ENCODE assay signal across 31 cellular contexts in genomic region chr20:62344782-62345181, GRCh38. TPM values are rescaled to one million over a fixed set of nuclear protein-coding genes. Genes with fewer than 3 reads are reported as not detected.
DNase-seq lines count a peak whose midpoint lies in the region; ATAC-seq, FAIRE-seq and TF ChIP-seq lines count a peak whose summit lies in the region.
"Had no signal": no experiment of that assay in that cellular context is flagged by ENCODE, and none has a peak within 500 bp of the region (broad histone marks: within the 10 kb centered on the region; RNA-seq: fewer than 3 reads in every experiment).

No MANE protein-coding gene starts in this region.

- H2AFZ ChIP-seq in IMR-90 (replicated peaks; ENCODE audit: low read length, poor library complexity) (no peak overlapping the region), astrocyte (ENCODE audit: low read depth, low read length) (no peak overlapping the region)

- H2AK9ac ChIP-seq in IMR-90 (replicated peaks; ENCODE audit: low read depth, low read length, poor library complexity) = no peak overlapping the region

- H3K27me3 ChIP-seq in IMR-90 (ENCODE audit: control insufficient read depth, insufficient read depth, low read length) = no peaks in the 10 kb centered on the region
- H3K27me3 ChIP-seq in astrocyte (ENCODE audit: insufficient read depth, low read length) = no peaks in the 10 kb centered on the region
- H3K27me3 ChIP-seq in CD8-positive, alpha-beta T cell (ENCODE audit: insufficient read depth, low read length) = no peaks in the 10 kb centered on the region
- H3K27me3 ChIP-seq: foreskin keratinocyte, left lung had no signal

- H2BK15ac ChIP-seq in IMR-90 (ENCODE audit: low read depth, low read length) = no peak overlapping the region

- TF ChIP-seq CTCF in Calu3 (IDR thresholded peaks at IDR 0.05; ENCODE audit: unreplicated experiment) (no peak), IMR-90 (conservative IDR thresholded peaks at IDR 0.05; ENCODE audit: low read depth, low read length) (no peak), astrocyte (IDR thresholded peaks at IDR 0.05; ENCODE audit: insufficient read depth, low read depth, low read length) (no peak)
- TF ChIP-seq CTCF in CD8-positive, alpha-beta T cell (IDR thresholded peaks at IDR 0.05) = no peak

- H2BK5ac ChIP-seq in IMR-90 (ENCODE audit: low read depth, low read length, poor library complexity, severe bottlenecking) = no peak overlapping the region

- H2BK20ac ChIP-seq in IMR-90 (ENCODE audit: low read depth, low read length) = no peak overlapping the region

- TF ChIP-seq POLR2A in IMR-90 (IDR thresholded peaks at IDR 0.05; ENCODE audit: low read depth, low read length) = no peak

- BruUV-seq in Calu3 (replicated peaks; lab: Mats Ljungman, UMichigan) = TSS peak; percentile 11
- BruUV-seq in IMR-90 (replicated peaks; lab: Mats Ljungman, UMichigan) = no TSS peak

- H4K8ac ChIP-seq in IMR-90 (ENCODE audit: low read depth in 2 of 2, low read length in 2 of 2) = no peak overlapping the region

- CTCF ChIA-PET in Calu3 (lab: Charles Lee) (no interaction called here), IMR-90 (lab: Yijun Ruan, JAX) (interaction anchor here (0.8 to 1.2 kb wide), 4 partner anchors 12 to 43 kb away, joined by 4 read pairs; no protein-coding TSS in a partner anchor)
- CTCF ChIA-PET in CD8-positive, alpha-beta T cell (lab: Charles Lee) = no interaction called here

- H3K27me3 Mint-ChIP-seq in Calu3 (ENCODE audit: unreplicated experiment) (no peaks in the 10 kb centered on the region), astrocyte (ENCODE audit: low read depth, unreplicated experiment) (no peaks in the 10 kb centered on the region)
- peaks cover 3% of the 10 kb centered on the region for H3K27me3 Mint-ChIP-seq in CD8-positive, alpha-beta T cell (ENCODE audit: low read depth)
- H3K27me3 Mint-ChIP-seq: activated B cell treated with CpG ODN at 0.5 μM for 24 hours had no signal

- dilution Hi-C loops in IMR-90 (cut with HindIII; ENCODE audit: low sequenced_read_pairs, unreplicated experiment) = no loop called here

- H3K23ac ChIP-seq in IMR-90 (ENCODE audit: low read depth, low read length) = no peak overlapping the region

- DNase-seq in Calu3 (no peak), IMR-90 (peak; percentile 91), astrocyte (ENCODE audit: low read depth) (peak; percentile 41), renal cortical epithelial cell (ENCODE audit: low read depth) (peak; percentile 40), NCI-H1417 treated with DMSO at 0.1 percent for 48 hours (lab: John Stamatoyannopoulos, UW) (no peak)
- no peak for DNase-seq in CD8-positive, alpha-beta T cell
- DNase-seq: activated B cell treated with CpG ODN at 0.5 μM for 24 hours; activated naive CD4-positive, alpha-beta T cell; activated T-cell treated with anti-CD3 and anti-CD28 coated beads, Interleukin-2, amount 50 U/mL, for 72 hours; CD4-positive, alpha-beta T cell; DMS153; effector CD8-positive, alpha-beta T cell; foreskin keratinocyte; KG1; natural killer cell; NCI-H1694 treated with DMSO at 0.1 percent for 48 hours; NCI-H524 treated with DMSO at 0.1 percent for 48 hours; NK-92 treated with Interleukin-12 subunit alpha and Interleukin-12 subunit beta, amount 100 ng/mL, for 24 hours; occipital lobe; small intestine had no signal

- H3K4me3 Mint-ChIP-seq in Calu3 (ENCODE audit: low read depth, unreplicated experiment) (no peak overlapping the region), astrocyte (ENCODE audit: unreplicated experiment) (no peak overlapping the region)
- no peak overlapping the region for H3K4me3 Mint-ChIP-seq in CD8-positive, alpha-beta T cell
- H3K4me3 Mint-ChIP-seq: activated B cell treated with CpG ODN at 0.5 μM for 24 hours; activated T-cell treated with anti-CD3 and anti-CD28 coated beads, Interleukin-2, amount 50 U/mL, for 72 hours; CD4-positive, alpha-beta T cell; mesothelial cell of epicardium; natural killer cell; stimulated activated naive CD8-positive, alpha-beta T cell treated with anti-CD3 and anti-CD28 coated beads, Interleukin-15, Interleukin-2, amounts not matched to agents 100 ng/mL and 50 ng/mL, for 24 hours had no signal

- no peaks in the 10 kb centered on the region for H3K79me2 ChIP-seq in astrocyte (ENCODE audit: insufficient read depth, low read length)

- no peak overlapping the region for H3K4me2 ChIP-seq in IMR-90 (ENCODE audit: low read depth, low read length)
- no peak overlapping the region for H3K4me2 ChIP-seq in astrocyte (ENCODE audit: low read length)

- no peak overlapping the region for H2BK120ac ChIP-seq in IMR-90 (ENCODE audit: low read depth, low read length)

- 69% methylated on average over 6 of the region's 10 CpGs; no CpG with 5 or more reads in 1 of the 2 experiments for WGBS in IMR-90 (ENCODE audit: extremely low coverage in 2 of 2, insufficient read length in 1 of 2), 2 experiments

- peaks cover 17% of the 10 kb centered on the region for H3K4me1 Mint-ChIP-seq in Calu3 (ENCODE audit: low read depth, unreplicated experiment)
- peaks cover 1% of the 10 kb centered on the region for H3K4me1 Mint-ChIP-seq in astrocyte (ENCODE audit: low read depth, unreplicated experiment)
- H3K4me1 Mint-ChIP-seq in CD8-positive, alpha-beta T cell (ENCODE audit: low read depth) = no peaks in the 10 kb centered on the region
- H3K4me1 Mint-ChIP-seq: mesothelial cell of epicardium, natural killer cell had no signal

- peaks cover 2% of the 10 kb centered on the region for H3K9me3 ChIP-seq in IMR-90 (ENCODE audit: control insufficient read depth, insufficient read depth, low read length)
- H3K9me3 ChIP-seq in astrocyte (ENCODE audit: insufficient read depth, low read depth, low read length) = no peaks in the 10 kb centered on the region
- no peaks in the 10 kb centered on the region for H3K9me3 ChIP-seq in CD8-positive, alpha-beta T cell (ENCODE audit: low read length)
- H3K9me3 ChIP-seq: left lung, thoracic aorta had no signal

- H3K14ac ChIP-seq in IMR-90 (replicated peaks; ENCODE audit: low read depth, low read length) = no peak overlapping the region

- H4K5ac ChIP-seq in IMR-90 (ENCODE audit: low read depth, low read length) = no peak overlapping the region

- H3K9ac ChIP-seq in IMR-90 (ENCODE audit: low read depth, low read length) (no peak overlapping the region), astrocyte (ENCODE audit: low read length) (no peak overlapping the region)

- no peak for TF ChIP-seq RAD21 in IMR-90 (IDR thresholded peaks at IDR 0.05; ENCODE audit: low read length)

- H3K9me1 ChIP-seq in IMR-90 (ENCODE audit: insufficient read depth, low read length) = peaks cover 2% of the 10 kb centered on the region; the same call in 1 of the 2 replicates

- no peak overlapping the region for H4K91ac ChIP-seq in IMR-90 (ENCODE audit: insufficient read depth, low read depth, low read length)

- H3K4me1 ChIP-seq in IMR-90 (ENCODE audit: control insufficient read depth, insufficient read depth, low read length) (no peaks in the 10 kb centered on the region; the same call in 1 of the 2 replicates), astrocyte (ENCODE audit: insufficient read depth, low read length) (peaks cover under 1% of the 10 kb centered on the region)
- no peaks in the 10 kb centered on the region for H3K4me1 ChIP-seq in CD8-positive, alpha-beta T cell (ENCODE audit: insufficient read depth, low read length)
- H3K4me1 ChIP-seq: foreskin keratinocyte, left lung had no signal

- no peak overlapping the region for H2AK5ac ChIP-seq in IMR-90 (ENCODE audit: low read depth, low read length)

- no peaks in the 10 kb centered on the region for H3K79me1 ChIP-seq in IMR-90 (ENCODE audit: low read depth in 1 of 2, low read length in 2 of 2)

- H3K27ac ChIP-seq in IMR-90 (ENCODE audit: insufficient read depth, low read length) (no peak overlapping the region), astrocyte (ENCODE audit: low read depth, low read length) (no peak overlapping the region)
- no peak overlapping the region for H3K27ac ChIP-seq in CD8-positive, alpha-beta T cell (ENCODE audit: low read depth, low read length)
- H3K27ac ChIP-seq: epithelial cell of prostate, foreskin keratinocyte, left lung, thoracic aorta had no signal

- no peak overlapping the region for H3K4me3 ChIP-seq in IMR-90 (ENCODE audit: insufficient read depth, low read depth, low read length)
- no peak overlapping the region for H3K4me3 ChIP-seq in astrocyte (ENCODE audit: insufficient read depth, low read depth, low read length)
- H3K4me3 ChIP-seq in CD8-positive, alpha-beta T cell (ENCODE audit: low read depth, low read length) = no peak overlapping the region
- H3K4me3 ChIP-seq: left lung, thoracic aorta had no signal

- H4K20me1 ChIP-seq in IMR-90 (ENCODE audit: insufficient read depth, low read length) (no peaks in the 10 kb centered on the region), astrocyte (ENCODE audit: insufficient read depth, low read length) (no peaks in the 10 kb centered on the region)

- POLR2A ChIA-PET in IMR-90 (lab: Charles Lee; ENCODE audit: unreplicated experiment) = no interaction called here
- POLR2A ChIA-PET in CD8-positive, alpha-beta T cell (lab: Charles Lee) = no interaction called here

- ATAC-seq in IMR-90 (ENCODE audit: low read depth) (peak; percentile 99), HG03045 (IDR thresholded peaks at IDR 0.05; ENCODE audit: unreplicated experiment) (no peak), GM18867 (IDR thresholded peaks at IDR 0.05; ENCODE audit: unreplicated experiment) (no peak)
- no peak for ATAC-seq in CD8-positive, alpha-beta T cell
- ATAC-seq: activated T-cell treated with anti-CD3 and anti-CD28 coated beads, Interleukin-2, amount 50 U/mL, for 72 hours; foreskin keratinocyte; left lung; natural killer cell had no signal

- no peak for FAIRE-seq in astrocyte (lab: Jason Lieb, UNC)
- FAIRE-seq: G401.6, GM19239, H54, HTR-8/SVneo, small intestine had no signal

- H3K18ac ChIP-seq in IMR-90 (ENCODE audit: low read depth, low read length) = no peak overlapping the region

- intact Hi-C loops in Calu3 (cut with micrococcal nuclease; ENCODE audit: unreplicated experiment) (no loop called here), IMR-90 (cut with micrococcal nuclease) (no loop called here)
- intact Hi-C loops in CD8-positive, alpha-beta T cell (cut with DNase I, micrococcal nuclease) = no loop called here

- H3K27ac Mint-ChIP-seq in Calu3 (ENCODE audit: unreplicated experiment) (no peak overlapping the region), astrocyte (ENCODE audit: unreplicated experiment) (no peak overlapping the region)
- H3K27ac Mint-ChIP-seq in CD8-positive, alpha-beta T cell = no peak overlapping the region
- H3K27ac Mint-ChIP-seq: activated B cell treated with CpG ODN at 0.5 μM for 24 hours; activated T-cell treated with anti-CD3 and anti-CD28 coated beads, Interleukin-2, amount 50 U/mL, for 72 hours; CD4-positive, alpha-beta T cell; mesothelial cell of epicardium; natural killer cell; stimulated activated naive CD8-positive, alpha-beta T cell treated with anti-CD3 and anti-CD28 coated beads, Interleukin-15, Interleukin-2, amounts not matched to agents 100 ng/mL and 50 ng/mL, for 24 hours had no signal

- H3K36me3 ChIP-seq in IMR-90 (ENCODE audit: control insufficient read depth, insufficient read depth, low read length) (peaks cover 3% of the 10 kb centered on the region; the same call in 1 of the 2 replicates), astrocyte (ENCODE audit: insufficient read depth, low read length) (peaks cover 5% of the 10 kb centered on the region)
- H3K36me3 ChIP-seq in CD8-positive, alpha-beta T cell (ENCODE audit: insufficient read depth, low read length) = no peaks in the 10 kb centered on the region

- H3K4ac ChIP-seq in IMR-90 (ENCODE audit: low read depth, low read length) = no peak overlapping the region

- in situ Hi-C loops in IMR-90 (cut with MboI; ENCODE audit: low sequenced_read_pairs) = no loop called here

- no peak overlapping the region for H3K56ac ChIP-seq in IMR-90 (ENCODE audit: extremely low read depth, insufficient read depth, low read length)

- peaks cover 94% of the 10 kb centered on the region for H3K36me3 Mint-ChIP-seq in Calu3 (ENCODE audit: insufficient read depth, unreplicated experiment)
- H3K36me3 Mint-ChIP-seq in astrocyte (ENCODE audit: low read depth, unreplicated experiment) = peaks cover 38% of the 10 kb centered on the region
- H3K36me3 Mint-ChIP-seq in CD8-positive, alpha-beta T cell = no peaks in the 10 kb centered on the region
- H3K36me3 Mint-ChIP-seq: natural killer cell had no signal

- H3K9me3 Mint-ChIP-seq in Calu3 (ENCODE audit: low read depth, unreplicated experiment) (peaks cover 3% of the 10 kb centered on the region), astrocyte (ENCODE audit: unreplicated experiment) (peaks cover 10% of the 10 kb centered on the region)
- H3K9me3 Mint-ChIP-seq in CD8-positive, alpha-beta T cell = peaks cover 2% of the 10 kb centered on the region

RNA-seq across cellular contexts. Expression of gene LAMA5, which starts 22.3 kb away (rescaled TPM):
- 740 and 763 TPM in 2 replicates for total RNA-seq in Calu3 (2022)
- total RNA-seq in IMR-90 (2012; rRNA removed) = 0.56 and 0.90 TPM in 2 replicates
- 7.3 and 11.4 TPM in 2 replicates for polyA plus RNA-seq in IMR-90 (2012; rRNA removed)
- polyA plus RNA-seq in IMR-90 (2012; cell fraction: cytosol; rRNA removed) = 15.0 and 17.8 TPM in 2 replicates
- 27.9 and 77.8 TPM in 2 replicates for polyA plus RNA-seq in IMR-90 (2012; cell fraction: nucleus; rRNA removed; ENCODE audit: low replicate concordance)
- 285 and 350 TPM in 2 replicates for total RNA-seq in astrocyte
- 58.5 and 299 TPM in 2 replicates for total RNA-seq in renal cortical epithelial cell
- total RNA-seq in CD8-positive, alpha-beta T cell = 1 to 10 TPM in 1 of 2 experiments, under 1 TPM in 1; 0.28 to 1.1 TPM

RNA-seq across cellular contexts. Expression of gene ADRM1, which starts 42.0 kb away (rescaled TPM):
- 222 and 227 TPM in 2 replicates for total RNA-seq in Calu3 (2022)
- total RNA-seq in IMR-90 (2012; rRNA removed) = 96.9 and 103 TPM in 2 replicates
- polyA plus RNA-seq in IMR-90 (2012; rRNA removed) = 149 and 188 TPM in 2 replicates
- 188 and 201 TPM in 2 replicates for polyA plus RNA-seq in IMR-90 (2012; cell fraction: cytosol; rRNA removed)
- polyA plus RNA-seq in IMR-90 (2012; cell fraction: nucleus; rRNA removed; ENCODE audit: low replicate concordance) = 76.7 and 165 TPM in 2 replicates
- 123 and 125 TPM in 2 replicates for total RNA-seq in astrocyte
- total RNA-seq in renal cortical epithelial cell = 85.2 and 144 TPM in 2 replicates
- total RNA-seq in CD8-positive, alpha-beta T cell = 10 to 100 TPM; 52.7 to 52.9 TPM

RNA-seq across cellular contexts. Expression of gene RPS21, which starts 42.1 kb away (rescaled TPM):
- total RNA-seq in Calu3 (2022) (1,920 and 1,936 TPM in 2 replicates), IMR-90 (2012; rRNA removed) (2,710 and 3,846 TPM in 2 replicates), astrocyte (1,126 and 1,251 TPM in 2 replicates), renal cortical epithelial cell (170 and 654 TPM in 2 replicates)
- polyA plus RNA-seq in IMR-90 (2012; rRNA removed) = 4,298 and 4,766 TPM in 2 replicates
- 31,826 and 47,741 TPM in 2 replicates for polyA plus RNA-seq in IMR-90 (2012; cell fraction: cytosol; rRNA removed)
- 3,277 and 3,813 TPM in 2 replicates for polyA plus RNA-seq in IMR-90 (2012; cell fraction: nucleus; rRNA removed; ENCODE audit: low replicate concordance)
- 1,000 to 10,000 TPM; 3,441 to 3,445 TPM for total RNA-seq in CD8-positive, alpha-beta T cell

Comparison
In these comparisons a context has a peak if more than half of its experiments do, and no peak if none do; other contexts are left out.
1. DNase-seq: peak in IMR-90 (single experiment), astrocyte (single experiment) and renal cortical epithelial cell (single experiment); none in Calu3 (single experiment), NCI-H1417 treated with DMSO at 0.1 percent for 48 hours (single experiment) and CD8-positive, alpha-beta T cell (0 of 7).
2. RNA of gene LAMA5, which starts 22.3 kb away (total RNA-seq): 740 to 763 TPM in Calu3, 285 to 350 TPM in astrocyte and 58.5 to 299 TPM in renal cortical epithelial cell; 0.28 to 1.1 TPM in CD8-positive, alpha-beta T cell and 0.56 to 0.90 TPM in IMR-90; every median in the first group is over 10 times any median in the second.